ENCODE assay signal across 1 cellular context in the genomic region with DNA sequence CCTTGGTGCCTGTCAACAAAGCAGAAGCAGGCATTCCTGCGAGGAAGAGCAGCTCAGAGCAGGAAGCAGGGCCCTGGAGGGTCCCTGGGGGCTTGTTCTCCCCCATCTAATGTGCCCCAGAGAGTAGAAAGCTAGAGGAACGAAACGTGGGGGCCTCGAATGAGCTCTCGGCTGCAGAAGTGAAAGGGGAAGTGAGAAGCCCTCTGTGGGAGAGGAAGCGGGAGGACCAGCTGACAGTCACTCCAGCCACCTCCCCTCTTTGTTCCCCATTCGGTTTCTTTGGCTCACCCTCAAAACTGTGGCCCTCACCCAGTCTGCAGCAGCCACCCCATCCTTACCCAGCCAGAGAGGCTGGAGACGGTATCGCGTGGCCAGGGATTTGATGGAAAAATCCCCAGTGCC.
TF ChIP-seq lines count a peak whose summit lies in the region.

No MANE protein-coding gene starts in this region.

TF ChIP-seq in GM23338, 12 proteins besides CTCF, POLR2A, EP300 and RAD21 (continued from another document):
- TF ChIP-seq, protein P1, sequence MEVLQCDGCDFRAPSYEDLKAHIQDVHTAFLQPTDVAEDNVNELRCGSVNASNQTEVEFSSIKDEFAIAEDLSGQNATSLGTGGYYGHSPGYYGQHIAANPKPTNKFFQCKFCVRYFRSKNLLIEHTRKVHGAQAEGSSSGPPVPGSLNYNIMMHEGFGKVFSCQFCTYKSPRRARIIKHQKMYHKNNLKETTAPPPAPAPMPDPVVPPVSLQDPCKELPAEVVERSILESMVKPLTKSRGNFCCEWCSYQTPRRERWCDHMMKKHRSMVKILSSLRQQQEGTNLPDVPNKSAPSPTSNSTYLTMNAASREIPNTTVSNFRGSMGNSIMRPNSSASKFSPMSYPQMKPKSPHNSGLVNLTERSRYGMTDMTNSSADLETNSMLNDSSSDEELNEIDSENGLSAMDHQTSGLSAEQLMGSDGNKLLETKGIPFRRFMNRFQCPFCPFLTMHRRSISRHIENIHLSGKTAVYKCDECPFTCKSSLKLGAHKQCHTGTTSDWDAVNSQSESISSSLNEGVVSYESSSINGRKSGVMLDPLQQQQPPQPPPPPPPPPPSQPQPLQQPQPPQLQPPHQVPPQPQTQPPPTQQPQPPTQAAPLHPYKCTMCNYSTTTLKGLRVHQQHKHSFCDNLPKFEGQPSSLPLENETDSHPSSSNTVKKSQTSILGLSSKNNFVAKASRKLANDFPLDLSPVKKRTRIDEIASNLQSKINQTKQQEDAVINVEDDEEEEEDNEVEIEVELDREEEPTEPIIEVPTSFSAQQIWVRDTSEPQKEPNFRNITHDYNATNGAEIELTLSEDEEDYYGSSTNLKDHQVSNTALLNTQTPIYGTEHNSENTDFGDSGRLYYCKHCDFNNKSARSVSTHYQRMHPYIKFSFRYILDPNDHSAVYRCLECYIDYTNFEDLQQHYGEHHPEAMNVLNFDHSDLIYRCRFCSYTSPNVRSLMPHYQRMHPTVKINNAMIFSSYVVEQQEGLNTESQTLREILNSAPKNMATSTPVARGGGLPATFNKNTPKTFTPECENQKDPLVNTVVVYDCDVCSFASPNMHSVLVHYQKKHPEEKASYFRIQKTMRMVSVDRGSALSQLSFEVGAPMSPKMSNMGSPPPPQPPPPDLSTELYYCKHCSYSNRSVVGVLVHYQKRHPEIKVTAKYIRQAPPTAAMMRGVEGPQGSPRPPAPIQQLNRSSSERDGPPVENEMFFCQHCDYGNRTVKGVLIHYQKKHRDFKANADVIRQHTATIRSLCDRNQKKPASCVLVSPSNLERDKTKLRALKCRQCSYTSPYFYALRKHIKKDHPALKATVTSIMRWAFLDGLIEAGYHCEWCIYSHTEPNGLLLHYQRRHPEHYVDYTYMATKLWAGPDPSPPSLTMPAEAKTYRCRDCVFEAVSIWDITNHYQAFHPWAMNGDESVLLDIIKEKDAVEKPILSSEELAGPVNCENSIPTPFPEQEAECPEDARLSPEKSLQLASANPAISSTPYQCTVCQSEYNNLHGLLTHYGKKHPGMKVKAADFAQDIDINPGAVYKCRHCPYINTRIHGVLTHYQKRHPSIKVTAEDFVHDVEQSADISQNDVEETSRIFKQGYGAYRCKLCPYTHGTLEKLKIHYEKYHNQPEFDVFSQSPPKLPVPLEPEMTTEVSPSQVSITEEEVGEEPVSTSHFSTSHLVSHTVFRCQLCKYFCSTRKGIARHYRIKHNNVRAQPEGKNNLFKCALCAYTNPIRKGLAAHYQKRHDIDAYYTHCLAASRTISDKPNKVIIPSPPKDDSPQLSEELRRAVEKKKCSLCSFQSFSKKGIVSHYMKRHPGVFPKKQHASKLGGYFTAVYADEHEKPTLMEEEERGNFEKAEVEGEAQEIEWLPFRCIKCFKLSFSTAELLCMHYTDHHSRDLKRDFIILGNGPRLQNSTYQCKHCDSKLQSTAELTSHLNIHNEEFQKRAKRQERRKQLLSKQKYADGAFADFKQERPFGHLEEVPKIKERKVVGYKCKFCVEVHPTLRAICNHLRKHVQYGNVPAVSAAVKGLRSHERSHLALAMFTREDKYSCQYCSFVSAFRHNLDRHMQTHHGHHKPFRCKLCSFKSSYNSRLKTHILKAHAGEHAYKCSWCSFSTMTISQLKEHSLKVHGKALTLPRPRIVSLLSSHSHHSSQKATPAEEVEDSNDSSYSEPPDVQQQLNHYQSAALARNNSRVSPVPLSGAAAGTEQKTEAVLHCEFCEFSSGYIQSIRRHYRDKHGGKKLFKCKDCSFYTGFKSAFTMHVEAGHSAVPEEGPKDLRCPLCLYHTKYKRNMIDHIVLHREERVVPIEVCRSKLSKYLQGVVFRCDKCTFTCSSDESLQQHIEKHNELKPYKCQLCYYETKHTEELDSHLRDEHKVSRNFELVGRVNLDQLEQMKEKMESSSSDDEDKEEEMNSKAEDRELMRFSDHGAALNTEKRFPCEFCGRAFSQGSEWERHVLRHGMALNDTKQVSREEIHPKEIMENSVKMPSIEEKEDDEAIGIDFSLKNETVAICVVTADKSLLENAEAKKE (CRISPR knock-in tag; IDR thresholded peaks at IDR 0.05), result no peak
- TF ChIP-seq EZH2phosphoT487 (IDR thresholded peaks at IDR 0.05; ENCODE audit: unreplicated experiment), result no peak
